In genomic region chr1:98794196-98794886, GRCh38 we compare ENCODE assay signal across 8 cellular contexts.
A peak's percentile ranks its signal among the peaks of the same experiment; 100 is the strongest.
DNase-seq lines count a peak whose midpoint lies in the region; ATAC-seq, FAIRE-seq and TF ChIP-seq lines count a peak whose summit lies in the region.

No MANE protein-coding gene starts in this region.

- in situ Hi-C loops in HepG2 (cut with HindIII; ENCODE audit: extremely low pct_ligation_motif_present, low pct_unique_long_range_greater_than_20kb): no loop called here

- no peaks in the 10 kb centered on the region for H3K36me3 ChIP-seq in HepG2 (replicated peaks in 1 of 2; ENCODE audit: control insufficient read depth in 1 of 2, insufficient read depth in 2 of 2, low read length in 2 of 2)

- H3K27me3 Mint-ChIP-seq in central memory CD8-positive, alpha-beta T cell: no peaks in the 10 kb centered on the region

- H2AFZ ChIP-seq in HepG2 (ENCODE audit: low read length): no peak overlapping the region

- DNase-seq in AML-193 (lab: John Stamatoyannopoulos, UW) (peak; percentile 47 to 49), NCI-H1930 (lab: John Stamatoyannopoulos, UW) (peak; percentile 1 to 34), UCSD-AML1 (lab: John Stamatoyannopoulos, UW; ENCODE audit: unreplicated experiment) (peak; percentile 7), HepG2 (ENCODE audit: low spot score) (peak; percentile 42)
- DNase-seq in central memory CD8-positive, alpha-beta T cell (ENCODE audit: low spot score in 2 of 2): peak; percentile 15 to 47
- peak; percentile 1 to 14 for DNase-seq in stimulated activated CD8-positive, alpha-beta memory T cell treated with anti-CD3 and anti-CD28 coated beads, Interleukin-2, amount 100 ng/mL, for 1 hour (ENCODE audit: low read depth in 2 of 2)

- TF ChIP-seq RAD21 in HepG2 (CRISPR knock-in tag; IDR thresholded peaks at IDR 0.05): 0 out of 2 replicates have a peak, but pooled peaks have one; percentile 18

- H3K9me3 ChIP-seq in HepG2 (ENCODE audit: low read length): no peaks in the 10 kb centered on the region

- no peaks in the 10 kb centered on the region for H3K36me3 Mint-ChIP-seq in central memory CD8-positive, alpha-beta T cell (ENCODE audit: insufficient read depth)

- CTCF ChIA-PET in HepG2 (lab: Yijun Ruan, JAX; ENCODE audit: low intra/inter-chr PET ratio, low total read pairs): interaction anchor here (1.7 kb wide), 1 partner anchor 913 kb away, joined by 5 read pairs; no protein-coding TSS in a partner anchor

- no TSS peak for BruUV-seq in HepG2 (replicated peaks; lab: Mats Ljungman, UMichigan)

- peak; percentile 74 for TF ChIP-seq CTCF in HepG2 (CRISPR knock-in tag; IDR thresholded peaks at IDR 0.05)

- no peak overlapping the region for H3K27ac ChIP-seq in HepG2 (ENCODE audit: extremely low read length, insufficient read depth, low read length)

- no peak overlapping the region for H3K4me2 ChIP-seq in HepG2 (ENCODE audit: low read depth, low read length)

- H3K9me3 Mint-ChIP-seq in central memory CD8-positive, alpha-beta T cell: no peaks in the 10 kb centered on the region

- peaks cover 20% of the 10 kb centered on the region for H3K4me1 Mint-ChIP-seq in central memory CD8-positive, alpha-beta T cell

- no peak for TF ChIP-seq POLR2A in HepG2 (IDR thresholded peaks at IDR 0.05; ENCODE audit: insufficient read depth in 1 of 2, low read depth in 2 of 2, low read length in 2 of 2)

- TF ChIP-seq EP300 in HepG2 (IDR thresholded peaks at IDR 0.05; ENCODE audit: low read depth in 2 of 2, low read length in 2 of 2): no peak
- no peak for TF ChIP-seq EP300 in HepG2 (CRISPR knock-in tag; IDR thresholded peaks at IDR 0.05; ENCODE audit: borderline replicate concordance)

- FAIRE-seq in HepG2 (lab: Jason Lieb, UNC): peak; percentile 44

- no peaks in the 10 kb centered on the region for H3K79me2 ChIP-seq in HepG2 (ENCODE audit: insufficient read depth, low read length)

- no peak overlapping the region for H3K9ac ChIP-seq in HepG2 (ENCODE audit: insufficient read depth, low read depth, low read length)

- ATAC-seq in GM18511 (IDR thresholded peaks at IDR 0.05; ENCODE audit: unreplicated experiment) (peak; percentile 98), HG02938 (IDR thresholded peaks at IDR 0.05; ENCODE audit: unreplicated experiment) (peak; percentile 98), HepG2 (peak; percentile 94)
- peak; percentile 82 for ATAC-seq in central memory CD8-positive, alpha-beta T cell (replicated peaks; ENCODE audit: extremely low read depth, poor library complexity, severe bottlenecking)

- no peak overlapping the region for H3K4me3 Mint-ChIP-seq in central memory CD8-positive, alpha-beta T cell

- H3K27ac Mint-ChIP-seq in central memory CD8-positive, alpha-beta T cell (ENCODE audit: low read depth): no peak overlapping the region

- no peaks in the 10 kb centered on the region for H3K4me1 ChIP-seq in HepG2 (ENCODE audit: insufficient read depth, low read length)

- H3K27me3 ChIP-seq in HepG2 (ENCODE audit: control insufficient read depth in 1 of 2, insufficient read depth in 2 of 2, low read length in 2 of 2): no peaks in the 10 kb centered on the region

- no peaks in the 10 kb centered on the region for H4K20me1 ChIP-seq in HepG2 (ENCODE audit: insufficient read depth, low read length)

- 9% methylated on average over 3 of the region's 3 CpGs for WGBS in HepG2 (ENCODE audit: low lambda C conversion rate)

- POLR2A ChIA-PET in HepG2 (lab: Yijun Ruan, JAX): no interaction called here

- intact Hi-C loops in HepG2 (cut with micrococcal nuclease; ENCODE audit: unreplicated experiment): loop anchor here (1.0 to 2.0 kb wide), 2 partner anchors 687 to 890 kb away; no protein-coding TSS in a partner anchor

- no peak overlapping the region for H3K4me3 ChIP-seq in HepG2 (replicated peaks in 1 of 3; ENCODE audit: insufficient read depth in 1 of 3, low read depth in 2 of 3, low read length in 3 of 3)

TF ChIP-seq in HepG2, 621 proteins besides CTCF, POLR2A, EP300 and RAD21:
- TF ChIP-seq SRY (CRISPR knock-in tag; IDR thresholded peaks at IDR 0.05): no peak
- peak; percentile 68 for TF ChIP-seq STAG1 (CRISPR knock-in tag; IDR thresholded peaks at IDR 0.05)
- peak; percentile 51 for TF ChIP-seq SMC3 (IDR thresholded peaks at IDR 0.05; ENCODE audit: low read length)
- TF ChIP-seq MTA3 (CRISPR knock-in tag; IDR thresholded peaks at IDR 0.05): no peak
- peak; percentile 26 for TF ChIP-seq TEAD3 (CRISPR knock-in tag; optimal IDR thresholded peaks at IDR 0.05; ENCODE audit: borderline replicate concordance)
